In the genomic region with DNA sequence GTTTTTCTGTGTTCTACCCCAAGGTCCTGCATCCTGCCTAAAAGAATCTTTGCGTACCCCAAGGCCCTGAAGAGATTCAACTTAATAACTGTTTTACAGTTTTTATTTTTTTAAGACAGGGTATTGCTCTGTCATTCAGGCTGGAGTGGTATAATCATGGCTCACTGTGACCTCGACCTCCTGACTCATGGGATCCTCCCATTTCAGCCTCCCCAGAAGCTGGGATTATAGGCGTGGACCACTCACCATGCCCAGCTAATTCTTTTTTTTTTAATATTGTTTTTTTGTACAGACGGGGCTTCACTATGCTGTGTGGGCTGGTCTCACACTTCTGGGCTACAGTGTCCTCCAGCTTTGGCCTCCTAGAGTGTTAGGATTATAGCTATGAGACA, we compare ENCODE assay signal across 17 cellular contexts. TPM values are rescaled to one million over a fixed set of nuclear protein-coding genes. Genes with fewer than 3 reads are reported as not detected.
DNase-seq lines count a peak whose midpoint lies in the region; FAIRE-seq and TF ChIP-seq lines count a peak whose summit lies in the region.
"Had no signal": no experiment of that assay in that cellular context is flagged by ENCODE, and none has a peak within 500 bp of the region (broad histone marks: within the 10 kb centered on the region; RNA-seq: fewer than 3 reads in every experiment).

No MANE protein-coding gene starts in this region.

- DNase-seq in EH (ENCODE audit: low read depth) (peak; percentile 62), NB4 (ENCODE audit: low read depth) (peak; percentile 41), ascending aorta (ENCODE audit: low spot score in 2 of 2) (no peak), nephron progenitor cell (no peak), putamen (ENCODE audit: low spot score) (no peak), Calu3 (no peak), frontal cortex (ENCODE audit: low spot score in 2 of 2) (no peak)
- DNase-seq in stimulated activated CD4-positive, alpha-beta T cell treated with anti-CD3 and anti-CD28 coated beads, Interleukin-4, amount 100 ng/mL, for 4 hours, result no peak
- DNase-seq: activated CD4-positive, CD25-positive, alpha-beta regulatory T cell treated with anti-CD3 and anti-CD28 coated beads, Interleukin-2, amount 50 U/mL, for 72 hours; activated CD8-positive, alpha-beta memory T cell treated with anti-CD3 and anti-CD28 coated beads, Interleukin-2, amount 50 U/mL, for 48 hours; activated naive CD8-positive, alpha-beta T cell treated with anti-CD3 and anti-CD28 coated beads, Interleukin-2, amount 10 ng/mL, durations not matched to agents 7 days and 5 days; NCI-H1105; T-helper 1 cell had no signal

- H3K4me3 Mint-ChIP-seq in nephron progenitor cell (no peak overlapping the region), Calu3 (ENCODE audit: low read depth, unreplicated experiment) (no peak overlapping the region)
- H3K4me3 Mint-ChIP-seq: activated naive CD8-positive, alpha-beta T cell treated with anti-CD3 and anti-CD28 coated beads, Interleukin-2, amount 10 ng/mL, durations not matched to agents 7 days and 5 days; central memory CD8-positive, alpha-beta T cell had no signal

- CTCF ChIA-PET in Calu3 (lab: Charles Lee), result no interaction called here

- no peaks in the 10 kb centered on the region for H3K9me3 ChIP-seq in ascending aorta
- H3K9me3 ChIP-seq: psoas muscle, thoracic aorta had no signal

- no peak overlapping the region for H3K4me3 ChIP-seq in NB4 (ENCODE audit: low read depth, low read length)
- H3K4me3 ChIP-seq in ascending aorta, result no peak overlapping the region
- H3K4me3 ChIP-seq: hepatocyte, psoas muscle, thoracic aorta had no signal

- no peaks in the 10 kb centered on the region for H3K27me3 ChIP-seq in ascending aorta
- H3K27me3 ChIP-seq: hepatocyte had no signal

- TF ChIP-seq POLR2A in NB4 (IDR thresholded peaks at IDR 0.05; ENCODE audit: extremely low read depth, insufficient read length), result no peak

- H3K4me1 Mint-ChIP-seq in nephron progenitor cell, result peaks cover 3% of the 10 kb centered on the region
- peaks cover 19% of the 10 kb centered on the region for H3K4me1 Mint-ChIP-seq in Calu3 (ENCODE audit: low read depth, unreplicated experiment)
- H3K4me1 Mint-ChIP-seq: activated naive CD8-positive, alpha-beta T cell treated with anti-CD3 and anti-CD28 coated beads, Interleukin-2, amount 10 ng/mL, durations not matched to agents 7 days and 5 days; central memory CD8-positive, alpha-beta T cell had no signal

- FAIRE-seq in frontal cortex (lab: Jason Lieb, UNC), result no peak

- intact Hi-C loops in ascending aorta (cut with DNase I), result no loop called here
- intact Hi-C loops in Calu3 (cut with micrococcal nuclease; ENCODE audit: unreplicated experiment), result no loop called here

- TF ChIP-seq CTCF in NB4 (IDR thresholded peaks at IDR 0.05; ENCODE audit: low read depth, low read length) (no peak), ascending aorta (IDR thresholded peaks at IDR 0.05) (no peak), nephron progenitor cell (IDR thresholded peaks at IDR 0.05) (no peak), Calu3 (IDR thresholded peaks at IDR 0.05; ENCODE audit: unreplicated experiment) (no peak)

- no peaks in the 10 kb centered on the region for H3K9me3 Mint-ChIP-seq in nephron progenitor cell
- no peaks in the 10 kb centered on the region for H3K9me3 Mint-ChIP-seq in Calu3 (ENCODE audit: low read depth, unreplicated experiment)
- H3K9me3 Mint-ChIP-seq: activated naive CD8-positive, alpha-beta T cell treated with anti-CD3 and anti-CD28 coated beads, Interleukin-2, amount 10 ng/mL, durations not matched to agents 7 days and 5 days; central memory CD8-positive, alpha-beta T cell had no signal

- H3K36me3 Mint-ChIP-seq in nephron progenitor cell (ENCODE audit: low read depth), result peaks cover 54% of the 10 kb centered on the region
- H3K36me3 Mint-ChIP-seq in Calu3 (ENCODE audit: insufficient read depth, unreplicated experiment), result peaks cover 90% of the 10 kb centered on the region

- H3K4me1 ChIP-seq in ascending aorta, result peaks cover 16 to 35% of the 10 kb centered on the region in 2 donors

- H3K27ac ChIP-seq in ascending aorta, result peak overlapping the region; percentile 34 to 35
- H3K27ac ChIP-seq: hepatocyte, psoas muscle had no signal

- BruUV-seq in Calu3 (replicated peaks; lab: Mats Ljungman, UMichigan), result no TSS peak

- H3K27me3 Mint-ChIP-seq in nephron progenitor cell (ENCODE audit: low read depth, poor library complexity) (no peaks in the 10 kb centered on the region), Calu3 (ENCODE audit: unreplicated experiment) (no peaks in the 10 kb centered on the region)
- H3K27me3 Mint-ChIP-seq: activated naive CD8-positive, alpha-beta T cell treated with anti-CD3 and anti-CD28 coated beads, Interleukin-2, amount 10 ng/mL, durations not matched to agents 7 days and 5 days; central memory CD8-positive, alpha-beta T cell had no signal

- H3K27ac Mint-ChIP-seq in nephron progenitor cell (peak overlapping the region; percentile 46), Calu3 (ENCODE audit: unreplicated experiment) (no peak overlapping the region)
- H3K27ac Mint-ChIP-seq: activated naive CD8-positive, alpha-beta T cell treated with anti-CD3 and anti-CD28 coated beads, Interleukin-2, amount 10 ng/mL, durations not matched to agents 7 days and 5 days had no signal

- peaks cover 51 to 83% of the 10 kb centered on the region in 2 donors for H3K36me3 ChIP-seq in ascending aorta

RNA-seq across cellular contexts. Expression of a gene that starts 9.3 kb away (rescaled TPM):
- 75.6 TPM for total RNA-seq in ascending aorta
- 39.4 and 39.7 TPM in 2 replicates for total RNA-seq in Calu3 (2022)
- total RNA-seq in frontal cortex, result 21.6 TPM

RNA-seq across cellular contexts. Expression of a gene that starts 33.3 kb away (rescaled TPM):
- not detected for total RNA-seq in ascending aorta
- total RNA-seq in Calu3 (2022), result 5.5 and 7.0 TPM in 2 replicates
- 4.9 TPM for total RNA-seq in frontal cortex

RNA-seq across cellular contexts. Expression of a gene that starts 48.9 kb away (rescaled TPM):
- 6,075 TPM for total RNA-seq in ascending aorta
- 2,184 and 2,327 TPM in 2 replicates for total RNA-seq in Calu3 (2022)
- 5,358 TPM for total RNA-seq in frontal cortex

Comparison
In these comparisons a context has a peak if more than half of its experiments do, and no peak if none do; other contexts are left out.
1. DNase-seq: peak in EH (single experiment) and NB4 (single experiment); none in ascending aorta (0 of 2), nephron progenitor cell (single experiment), putamen (single experiment), Calu3 (single experiment), stimulated activated CD4-positive, alpha-beta T cell treated with anti-CD3 and anti-CD28 coated beads, Interleukin-4, amount 100 ng/mL, for 4 hours (0 of 2) and frontal cortex (0 of 2).